Comparison of ENCODE assay signal across 39 cellular contexts in the genomic region with DNA sequence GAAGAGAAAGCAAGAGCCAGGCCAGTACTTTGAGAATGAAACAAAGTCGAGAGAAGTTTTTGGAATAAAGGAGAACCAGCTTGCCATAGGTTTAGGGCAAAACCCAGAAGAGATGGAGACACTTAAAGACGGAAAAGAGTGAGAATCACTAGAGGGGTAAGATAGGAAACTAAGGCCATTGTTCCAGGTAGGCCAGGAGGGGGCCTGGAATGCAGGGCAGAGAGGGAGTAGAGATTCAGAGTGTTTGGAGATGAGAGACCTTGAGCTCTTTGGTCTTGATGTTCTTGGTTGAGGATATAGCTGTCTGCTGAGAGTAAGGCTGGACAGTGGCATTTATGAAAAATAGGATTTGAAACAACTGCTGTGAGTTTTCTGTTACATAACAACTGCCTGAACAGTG.
"Had no signal": no experiment of that assay in that cellular context is flagged by ENCODE, and none has a peak within 500 bp of the region (broad histone marks: within the 10 kb centered on the region; RNA-seq: fewer than 3 reads in every experiment).

No MANE protein-coding gene starts in this region.

- ATAC-seq: activated CD8-positive, alpha-beta T cell treated with anti-CD3 and anti-CD28 coated beads, Interleukin-2, amount 10 ng/mL, durations not matched to agents 7 days and 5 days; activated naive CD8-positive, alpha-beta T cell treated with anti-CD3 and anti-CD28 coated beads, Interleukin-2, amount 50 U/mL, for 24 hours; activated T-cell treated with anti-CD3 and anti-CD28 coated beads, Interleukin-2, amount 50 U/mL, for 4 hours; activated T-cell treated with anti-CD3 and anti-CD28 coated beads, Interleukin-2, amount 50 U/mL, for 72 hours; activated T-helper 17 cell treated with anti-CD3 and anti-CD28 coated beads, Interleukin-2, amount 50 U/mL, for 72 hours had no signal

- H3K9me3 Mint-ChIP-seq: activated CD4-positive, alpha-beta memory T cell treated with anti-CD3 and anti-CD28 coated beads, Interleukin-2, amount 10 ng/mL, durations not matched to agents 7 days and 5 days; activated CD4-positive, alpha-beta T cell treated with anti-CD3 and anti-CD28 coated beads, Interleukin-2, amount 10 ng/mL, durations not matched to agents 7 days and 5 days; activated naive CD8-positive, alpha-beta T cell treated with anti-CD3 and anti-CD28 coated beads, Interleukin-2, amount 10 ng/mL, durations not matched to agents 7 days and 5 days; activated T-helper 1 cell treated with anti-CD3 and anti-CD28 coated beads, Interleukin-12 subunit alpha, Interleukin-12 subunit beta, Interleukin-2, Interleukin-4 antibody, amounts not matched to agents 30 ng/mL and 10 ng/mL and 1 ng/mL, durations not matched to agents 14 hours and 24 hours and 36 hours; T-helper 2 cell treated with Interferon-gamma antibody and Interleukin-4, amounts not matched to agents 5 μg/mL and 100 μg/mL, for 36 hours had no signal

- H3K4me3 ChIP-seq: ascending aorta, cardiac muscle cell had no signal

- H3K4me1 Mint-ChIP-seq: activated B cell treated with CpG ODN at 0.5 μM for 24 hours; activated CD4-positive, alpha-beta memory T cell treated with anti-CD3 and anti-CD28 coated beads, Interleukin-2, amount 10 ng/mL, durations not matched to agents 7 days and 5 days; activated CD4-positive, alpha-beta T cell treated with anti-CD3 and anti-CD28 coated beads, Interleukin-2, amount 10 ng/mL, durations not matched to agents 7 days and 5 days; activated naive CD8-positive, alpha-beta T cell treated with anti-CD3 and anti-CD28 coated beads, Interleukin-2, amount 10 ng/mL, durations not matched to agents 7 days and 5 days; activated naive CD8-positive, alpha-beta T cell treated with anti-CD3 and anti-CD28 coated beads, Interleukin-2, amount 50 U/mL, for 24 hours; activated T-helper 17 cell treated with anti-CD3 and anti-CD28 coated beads, Interleukin-2, amount 50 U/mL, for 72 hours; central memory CD8-positive, alpha-beta T cell had no signal

- H3K27ac ChIP-seq: ascending aorta, cardiac muscle cell, VCaP had no signal

- H3K9me3 ChIP-seq: ascending aorta had no signal

- H3K4me3 Mint-ChIP-seq: activated B cell treated with CpG ODN at 0.5 μM for 24 hours; activated CD4-positive, alpha-beta memory T cell treated with anti-CD3 and anti-CD28 coated beads, Interleukin-2, amount 10 ng/mL, durations not matched to agents 7 days and 5 days; activated CD4-positive, alpha-beta T cell treated with anti-CD3 and anti-CD28 coated beads, Interleukin-2, amount 10 ng/mL, durations not matched to agents 7 days and 5 days; activated CD8-positive, alpha-beta T cell treated with anti-CD3 and anti-CD28 coated beads, Interleukin-2, amount 10 ng/mL, durations not matched to agents 7 days and 5 days; activated naive CD4-positive, alpha-beta T cell treated with anti-CD3 and anti-CD28 coated beads for 36 hours; activated naive CD8-positive, alpha-beta T cell; activated naive CD8-positive, alpha-beta T cell treated with anti-CD3 and anti-CD28 coated beads, Interleukin-2, amount 10 ng/mL, durations not matched to agents 7 days and 5 days; activated naive CD8-positive, alpha-beta T cell treated with anti-CD3 and anti-CD28 coated beads, Interleukin-2, amount 50 U/mL, for 24 hours; activated T-cell treated with anti-CD3 and anti-CD28 coated beads, Interleukin-2, amount 50 U/mL, for 4 hours; activated T-cell treated with anti-CD3 and anti-CD28 coated beads, Interleukin-2, amount 50 U/mL, for 72 hours; activated T-helper 1 cell treated with anti-CD3 and anti-CD28 coated beads, Interleukin-12 subunit alpha, Interleukin-12 subunit beta, Interleukin-2, Interleukin-4 antibody, amounts not matched to agents 30 ng/mL and 10 ng/mL and 1 ng/mL, durations not matched to agents 14 hours and 24 hours and 36 hours; activated T-helper 17 cell treated with anti-CD3 and anti-CD28 coated beads, Interleukin-2, amount 50 U/mL, for 72 hours; brain; central memory CD8-positive, alpha-beta T cell; T-helper 1 cell treated with Interleukin-12 subunit alpha and Interleukin-12 subunit beta and Interleukin-4 antibody, amounts not matched to agents 30 μg/mL and 1 μg/mL, for 36 hours; T-helper 2 cell treated with Interferon-gamma antibody and Interleukin-4, amounts not matched to agents 5 μg/mL and 100 μg/mL, for 36 hours had no signal

- H3K36me3 ChIP-seq: ascending aorta, cardiac muscle cell had no signal

- FAIRE-seq: bronchial epithelial cell, TTC549 had no signal

- H3K4me1 ChIP-seq: ascending aorta had no signal

- H3K27ac Mint-ChIP-seq: activated B cell treated with CpG ODN at 0.5 μM for 24 hours; activated CD4-positive, alpha-beta memory T cell treated with anti-CD3 and anti-CD28 coated beads, Interleukin-2, amount 10 ng/mL, durations not matched to agents 7 days and 5 days; activated CD4-positive, alpha-beta T cell treated with anti-CD3 and anti-CD28 coated beads, Interleukin-2, amount 10 ng/mL, durations not matched to agents 7 days and 5 days; activated CD8-positive, alpha-beta T cell treated with anti-CD3 and anti-CD28 coated beads, Interleukin-2, amount 10 ng/mL, durations not matched to agents 7 days and 5 days; activated naive CD4-positive, alpha-beta T cell treated with anti-CD3 and anti-CD28 coated beads for 36 hours; activated naive CD8-positive, alpha-beta T cell; activated naive CD8-positive, alpha-beta T cell treated with anti-CD3 and anti-CD28 coated beads, Interleukin-2, amount 10 ng/mL, durations not matched to agents 7 days and 5 days; activated naive CD8-positive, alpha-beta T cell treated with anti-CD3 and anti-CD28 coated beads, Interleukin-2, amount 50 U/mL, for 24 hours; activated T-cell treated with anti-CD3 and anti-CD28 coated beads, Interleukin-2, amount 50 U/mL, for 72 hours; activated T-helper 1 cell treated with anti-CD3 and anti-CD28 coated beads, Interleukin-12 subunit alpha, Interleukin-12 subunit beta, Interleukin-2, Interleukin-4 antibody, amounts not matched to agents 30 ng/mL and 10 ng/mL and 1 ng/mL, durations not matched to agents 14 hours and 24 hours and 36 hours; activated T-helper 17 cell treated with anti-CD3 and anti-CD28 coated beads, Interleukin-2, amount 50 U/mL, for 72 hours; brain; T-helper 1 cell treated with Interleukin-12 subunit alpha and Interleukin-12 subunit beta and Interleukin-4 antibody, amounts not matched to agents 30 μg/mL and 1 μg/mL, for 36 hours; T-helper 2 cell treated with Interferon-gamma antibody and Interleukin-4, amounts not matched to agents 5 μg/mL and 100 μg/mL, for 36 hours had no signal

- DNase-seq: activated B cell treated with CpG ODN at 0.5 μM for 24 hours; activated CD4-positive, alpha-beta memory T cell treated with anti-CD3 and anti-CD28 coated beads, Interleukin-2, amount 10 ng/mL, durations not matched to agents 7 days and 5 days; activated CD4-positive, alpha-beta T cell treated with anti-CD3 and anti-CD28 coated beads for 48 hours; activated CD4-positive, alpha-beta T cell treated with anti-CD3 and anti-CD28 coated beads, Interleukin-2, amount 10 ng/mL, durations not matched to agents 7 days and 5 days; activated CD4-positive, alpha-beta T cell treated with anti-CD3 and anti-CD28 coated beads, Interleukin-2, amount 50 U/mL, for 48 hours; activated CD4-positive, CD25-positive, alpha-beta regulatory T cell treated with anti-CD3 and anti-CD28 coated beads, Interleukin-2, amount 50 U/mL, for 72 hours; activated CD8-positive, alpha-beta memory T cell treated with anti-CD3 and anti-CD28 coated beads for 24 hours; activated CD8-positive, alpha-beta memory T cell treated with anti-CD3 and anti-CD28 coated beads, Interleukin-2, amount 50 U/mL, for 4 hours; activated CD8-positive, alpha-beta T cell treated with anti-CD3 and anti-CD28 coated beads, Interleukin-2, amount 10 ng/mL, durations not matched to agents 7 days and 5 days; activated effector memory CD4-positive, alpha-beta T cell treated with anti-CD3 and anti-CD28 coated beads, Interleukin-2, amount 50 U/mL, for 16 hours; activated gamma-delta T cell treated with Interleukin-2 at 50 U/mL for 16 hours; activated naive CD4-positive, alpha-beta T cell; activated naive CD4-positive, alpha-beta T cell treated with anti-CD3 and anti-CD28 coated beads for 36 hours; activated naive CD4-positive, alpha-beta T cell treated with anti-CD3 and anti-CD28 coated beads, Interleukin-2, amount 50 U/mL, for 16 hours; activated naive CD8-positive, alpha-beta T cell treated with anti-CD3 and anti-CD28 coated beads, Interleukin-2, amount 10 ng/mL, durations not matched to agents 7 days and 5 days; activated naive CD8-positive, alpha-beta T cell treated with anti-CD3 and anti-CD28 coated beads, Interleukin-2, amount 50 U/mL, for 24 hours; activated T-cell treated with anti-CD3 and anti-CD28 coated beads for 4 hours; activated T-cell treated with anti-CD3 and anti-CD28 coated beads, Interleukin-2, amount 50 U/mL, for 1 hour; activated T-cell treated with anti-CD3 and anti-CD28 coated beads, Interleukin-2, amount 50 U/mL, for 4 hours; activated T-cell treated with anti-CD3 and anti-CD28 coated beads, Interleukin-2, amount 50 U/mL, for 72 hours; amygdala; anterior cingulate cortex; caudate nucleus; cerebellar nuclear complex; T-helper 1 cell; T-helper 2 cell; T-helper 9 cell had no signal

- H3K27me3 Mint-ChIP-seq: activated B cell treated with CpG ODN at 0.5 μM for 24 hours; activated CD4-positive, alpha-beta memory T cell treated with anti-CD3 and anti-CD28 coated beads, Interleukin-2, amount 10 ng/mL, durations not matched to agents 7 days and 5 days; activated CD4-positive, alpha-beta T cell treated with anti-CD3 and anti-CD28 coated beads, Interleukin-2, amount 10 ng/mL, durations not matched to agents 7 days and 5 days; activated naive CD8-positive, alpha-beta T cell treated with anti-CD3 and anti-CD28 coated beads, Interleukin-2, amount 50 U/mL, for 24 hours; central memory CD8-positive, alpha-beta T cell had no signal

- H3K36me3 Mint-ChIP-seq: activated naive CD8-positive, alpha-beta T cell; activated naive CD8-positive, alpha-beta T cell treated with anti-CD3 and anti-CD28 coated beads, Interleukin-2, amount 10 ng/mL, durations not matched to agents 7 days and 5 days; brain had no signal

- H3K27me3 ChIP-seq: ascending aorta, cardiac muscle cell had no signal
